Comparison of ENCODE assay signal across 8 cellular contexts in the genomic region with DNA sequence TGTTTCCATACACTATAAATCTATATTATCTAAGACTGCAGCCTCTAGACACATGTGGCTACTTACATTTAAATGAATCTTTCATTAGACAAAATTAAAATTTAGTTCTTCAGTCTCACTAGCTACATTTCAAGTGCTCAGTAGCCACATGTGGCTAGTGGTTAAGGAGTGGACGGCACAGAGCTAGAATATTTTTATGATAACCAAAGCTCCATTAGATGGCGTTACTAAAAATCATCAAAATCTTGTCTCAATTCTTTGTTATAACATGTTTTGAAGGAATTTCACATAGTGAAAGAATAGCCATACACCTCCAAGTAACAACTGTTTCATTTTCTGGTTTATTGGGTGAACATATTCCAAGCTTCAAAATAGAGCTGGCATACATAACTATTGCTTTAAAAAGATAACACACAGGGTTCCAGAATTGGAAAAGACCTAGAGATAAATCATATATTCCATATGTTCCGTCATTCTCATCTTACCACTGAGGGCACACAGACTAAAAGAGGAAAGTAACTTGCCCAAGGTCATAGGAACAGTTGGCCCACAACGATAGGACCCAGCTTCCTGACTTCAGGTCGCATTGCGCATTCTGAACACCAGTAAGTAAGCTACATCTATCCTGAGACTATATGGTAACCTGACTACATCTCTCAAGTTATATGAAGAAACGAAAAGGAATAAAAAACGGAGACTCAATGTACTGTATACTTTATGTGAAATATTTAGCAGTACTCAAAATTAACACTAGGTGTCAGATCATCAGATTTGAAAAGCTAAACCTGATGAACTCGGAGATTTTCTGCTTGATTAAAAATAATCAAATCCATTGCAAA.
A peak's percentile ranks its signal among the peaks of the same experiment; 100 is the strongest.
DNase-seq lines count a peak whose midpoint lies in the region; ATAC-seq, FAIRE-seq and TF ChIP-seq lines count a peak whose summit lies in the region.

No MANE protein-coding gene starts in this region.

- H3K9me3 Mint-ChIP-seq in chondrocyte (ENCODE audit: low read depth) = peaks cover 3% of the 10 kb centered on the region
- no peaks in the 10 kb centered on the region for H3K9me3 Mint-ChIP-seq in naive thymus-derived CD8-positive, alpha-beta T cell

- ATAC-seq in GM18502 (IDR thresholded peaks at IDR 0.05; ENCODE audit: poor library complexity, unreplicated experiment) = peak; percentile 46
- ATAC-seq in naive thymus-derived CD8-positive, alpha-beta T cell = no peak

- no peak overlapping the region for H3K4me3 Mint-ChIP-seq in chondrocyte (ENCODE audit: unreplicated experiment)
- H3K4me3 Mint-ChIP-seq in naive thymus-derived CD8-positive, alpha-beta T cell = peak overlapping the region in 6 of 10 donors; percentile 6 to 64 (median 36)

- TF ChIP-seq CTCF in chondrocyte (IDR thresholded peaks at IDR 0.05) = peak; percentile 90

- H3K36me3 Mint-ChIP-seq in chondrocyte (ENCODE audit: low read depth) = no peaks in the 10 kb centered on the region
- no peaks in the 10 kb centered on the region for H3K36me3 Mint-ChIP-seq in naive thymus-derived CD8-positive, alpha-beta T cell

- peak; percentile 42 for DNase-seq in NCI-H526 treated with DMSO at 0.1 percent for 48 hours (lab: John Stamatoyannopoulos, UW)
- no peak for DNase-seq in chondrocyte (ENCODE audit: low spot score)
- peak in 1 of 10 donors; percentile 11 for DNase-seq in naive thymus-derived CD8-positive, alpha-beta T cell
- no peak for DNase-seq in GM19240 (ENCODE audit: insufficient read length, low spot score)
- DNase-seq in NCI-H187 (lab: John Stamatoyannopoulos, UW) = no peak
- DNase-seq in anterior cingulate cortex (lab: John Stamatoyannopoulos, UW) = no peak

- peaks cover 35% of the 10 kb centered on the region for H3K4me1 Mint-ChIP-seq in chondrocyte (ENCODE audit: low read depth)
- H3K4me1 Mint-ChIP-seq in naive thymus-derived CD8-positive, alpha-beta T cell = peaks cover 11 to 24% (median 18%) of the 10 kb centered on the region in 4 donors

- no peaks in the 10 kb centered on the region for H3K27me3 Mint-ChIP-seq in chondrocyte (ENCODE audit: low read depth)
- H3K27me3 Mint-ChIP-seq in naive thymus-derived CD8-positive, alpha-beta T cell = peaks cover 7 to 35% (median 26%) of the 10 kb centered on the region in 5 donors

- H3K27ac Mint-ChIP-seq in chondrocyte (ENCODE audit: unreplicated experiment) = no peak overlapping the region
- H3K27ac Mint-ChIP-seq in naive thymus-derived CD8-positive, alpha-beta T cell = no peak overlapping the region

- POLR2A ChIA-PET in naive thymus-derived CD8-positive, alpha-beta T cell (lab: Charles Lee) = no interaction called here

- peak; percentile 97 for FAIRE-seq in A204.1 (lab: Jason Lieb, UNC)
